13 cellular contexts compared by ENCODE assay signal in the genomic region with DNA sequence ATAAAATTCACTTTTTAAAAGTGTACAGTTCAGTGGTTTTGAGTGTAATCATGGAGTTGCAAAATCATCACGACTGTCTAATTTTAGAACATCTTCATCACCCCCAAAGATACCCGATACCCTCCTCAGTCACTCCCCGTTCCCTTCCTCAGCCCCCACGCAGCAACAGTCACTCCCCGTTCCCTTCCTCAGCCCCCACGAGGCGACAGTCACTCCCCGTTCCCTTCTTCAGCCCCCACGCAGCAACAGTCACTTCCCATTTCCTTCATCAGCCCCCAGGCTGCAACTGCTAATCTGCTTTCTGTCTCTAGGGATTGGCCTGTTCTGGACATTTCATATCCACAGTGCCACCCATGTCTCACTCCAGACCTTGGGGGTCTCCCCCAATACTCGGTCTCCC.
"Had no signal": no experiment of that assay in that cellular context is flagged by ENCODE, and none has a peak within 500 bp of the region (broad histone marks: within the 10 kb centered on the region; RNA-seq: fewer than 3 reads in every experiment).

No MANE protein-coding gene starts in this region.

- DNase-seq: activated CD4-positive, CD25-positive, alpha-beta regulatory T cell treated with anti-CD3 and anti-CD28 coated beads, Interleukin-2, amount 50 U/mL, for 72 hours; activated naive CD4-positive, alpha-beta T cell treated with anti-CD3 and anti-CD28 coated beads, Interleukin-2, amount 50 U/mL, for 16 hours; activated T-cell treated with anti-CD3 and anti-CD28 coated beads, Interleukin-2, amount 50 U/mL, for 24 hours; central memory CD4-positive, alpha-beta T cell; colonic mucosa; left ventricle myocardium superior; stimulated activated CD4-positive, alpha-beta T cell treated with anti-CD3 and anti-CD28 coated beads, Interleukin-12 subunit alpha, Interleukin-12 subunit beta, amount 100 ng/mL, for 4 hours; stimulated activated CD4-positive, alpha-beta T cell treated with anti-CD3 and anti-CD28 coated beads, Interleukin-2, amount 100 ng/mL, for 24 hours; T-helper 1 cell; T1000; tibial artery had no signal

- ATAC-seq: esophagus mucosa; left ventricle myocardium superior; stimulated activated effector memory CD8-positive, alpha-beta T cell treated with anti-CD3 and anti-CD28 coated beads, Interleukin-12 subunit alpha, Interleukin-12 subunit beta, amount 100 ng/mL, for 72 hours had no signal
